ENCODE assay signal across 8 cellular contexts in the genomic region with DNA sequence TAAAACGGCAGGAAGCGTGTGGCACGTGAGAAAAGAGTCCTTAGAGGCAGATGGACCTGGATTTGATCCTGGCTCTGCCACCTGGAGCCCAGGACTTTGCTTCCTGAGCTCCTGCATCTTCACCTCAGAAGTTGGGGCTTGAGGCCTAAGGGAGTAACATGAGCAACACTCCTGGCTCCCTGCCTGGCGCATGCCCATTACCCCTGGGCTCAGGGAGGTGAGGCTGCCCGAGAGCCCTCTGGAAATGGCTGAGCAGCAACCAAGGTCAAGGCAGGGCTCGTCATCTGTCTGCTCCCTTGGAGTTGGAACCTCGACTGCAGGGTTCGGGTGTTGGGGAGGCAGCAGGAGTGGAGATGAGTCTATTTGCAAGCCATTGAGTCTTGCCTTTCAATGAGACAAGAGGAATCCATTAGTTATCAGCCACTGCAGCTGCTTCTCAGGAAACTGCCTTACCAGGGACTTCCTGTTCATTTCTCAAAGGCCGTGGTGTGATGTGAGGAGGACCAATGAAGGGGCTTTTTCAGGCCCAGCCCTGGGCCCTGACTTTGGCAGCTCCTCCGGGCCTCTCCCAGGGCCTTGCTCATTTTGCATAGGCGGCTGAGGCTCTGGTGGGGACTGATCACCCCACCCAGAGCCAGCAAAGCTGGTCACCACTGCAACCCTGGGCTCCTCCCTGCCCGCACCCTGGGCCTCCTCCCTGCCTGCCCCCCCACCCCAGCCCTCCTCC. TPM values are rescaled to one million over a fixed set of nuclear protein-coding genes. Genes with fewer than 3 reads are reported as not detected.
DNase-seq lines count a peak whose midpoint lies in the region; ATAC-seq and TF ChIP-seq lines count a peak whose summit lies in the region.

No MANE protein-coding gene starts in this region.

- in situ Hi-C loops in GM18951 (cut with MboI; ENCODE audit: low sequenced_read_pairs, unreplicated experiment), result no loop called here

- H3K27me3 ChIP-seq in CD4-positive, CD25-positive, alpha-beta regulatory T cell (ENCODE audit: control insufficient read depth, insufficient read depth, low read length), result peaks cover 4% of the 10 kb centered on the region
- no peaks in the 10 kb centered on the region for H3K27me3 ChIP-seq in adipocyte (replicated peaks; ENCODE audit: control insufficient read depth, insufficient read depth, low read length)

- H3K4me3 ChIP-seq in CD4-positive, CD25-positive, alpha-beta regulatory T cell (ENCODE audit: low read depth, low read length), result no peak overlapping the region
- no peak overlapping the region for H3K4me3 ChIP-seq in adipocyte (ENCODE audit: low read length)

- H3K9ac ChIP-seq in adipocyte (ENCODE audit: low read length), result peak overlapping the region; percentile 71

- no peaks in the 10 kb centered on the region for H3K36me3 ChIP-seq in CD4-positive, CD25-positive, alpha-beta regulatory T cell (ENCODE audit: control insufficient read depth, insufficient read depth, low read length)
- peaks cover 45% of the 10 kb centered on the region for H3K36me3 ChIP-seq in adipocyte (ENCODE audit: control insufficient read depth, insufficient read depth, low read length, severe bottlenecking)

- H3K27ac ChIP-seq in CD4-positive, CD25-positive, alpha-beta regulatory T cell (ENCODE audit: insufficient read depth, low read length, poor library complexity, severe bottlenecking), result peak overlapping the region; percentile 10

- peaks cover 0 to 20% (median 4%) of the 10 kb centered on the region in 4 donors for H3K4me1 Mint-ChIP-seq in CD4-positive, CD25-positive, alpha-beta regulatory T cell

- no peaks in the 10 kb centered on the region for H3K9me3 Mint-ChIP-seq in CD4-positive, CD25-positive, alpha-beta regulatory T cell

- peaks cover 30% of the 10 kb centered on the region for H3K27me3 Mint-ChIP-seq in CD4-positive, CD25-positive, alpha-beta regulatory T cell

- no peaks in the 10 kb centered on the region for H3K36me3 Mint-ChIP-seq in CD4-positive, CD25-positive, alpha-beta regulatory T cell

- H3K9me3 ChIP-seq in CD4-positive, CD25-positive, alpha-beta regulatory T cell (ENCODE audit: control insufficient read depth in 2 of 2, low read length in 2 of 2), result no peaks in the 10 kb centered on the region
- no peaks in the 10 kb centered on the region for H3K9me3 ChIP-seq in adipocyte (ENCODE audit: control insufficient read depth, low read length)

- peak; percentile 68 to 80 for ATAC-seq in CD4-positive, CD25-positive, alpha-beta regulatory T cell (ENCODE audit: low read depth in 2 of 2)
- ATAC-seq in HG03095 (IDR thresholded peaks at IDR 0.05; ENCODE audit: unreplicated experiment), result peak; percentile 92

- H3K4me3 Mint-ChIP-seq in CD4-positive, CD25-positive, alpha-beta regulatory T cell, result peak overlapping the region in 1 of 4 donors; percentile 50

- peak overlapping the region in 2 of 3 donors; percentile 15 to 20 for H3K27ac Mint-ChIP-seq in CD4-positive, CD25-positive, alpha-beta regulatory T cell

- peak in 2 of 3 donors; percentile 21 to 89 for DNase-seq in CD4-positive, CD25-positive, alpha-beta regulatory T cell
- peak; percentile 89 for DNase-seq in NOMO-1 treated with DMSO at 0.1 percent for 48 hours (lab: John Stamatoyannopoulos, UW; ENCODE audit: unreplicated experiment)
- DNase-seq in adipocyte (ENCODE audit: low read depth), result peak; percentile 65
- DNase-seq in iPS DF 19.7 (ENCODE audit: low read depth, low spot score), result peak; percentile 73
- peak; percentile 9 to 28 for DNase-seq in stimulated activated CD4-positive, alpha-beta T cell treated with anti-CD3 and anti-CD28 coated beads, Interleukin-4, amount 100 ng/mL, for 4 hours
- no peak for DNase-seq in cerebellar nuclear complex (lab: John Stamatoyannopoulos, UW)

- TF ChIP-seq POLR2A in GM18951 (IDR thresholded peaks at IDR 0.05; ENCODE audit: extremely low read depth, insufficient read depth, insufficient read length), result peak; percentile 73

- H3K4me1 ChIP-seq in CD4-positive, CD25-positive, alpha-beta regulatory T cell (ENCODE audit: control insufficient read depth, insufficient read depth, low read length, poor library complexity, severe bottlenecking), result peaks cover 13% of the 10 kb centered on the region
- peaks cover 45% of the 10 kb centered on the region for H3K4me1 ChIP-seq in adipocyte (ENCODE audit: control insufficient read depth, insufficient read depth, low read length)

RNA-seq across cellular contexts. Expression of a gene that starts 6.3 kb away (rescaled TPM):
- 19.7 TPM for total RNA-seq in CD4-positive, CD25-positive, alpha-beta regulatory T cell
- 10 to 100 TPM in 1 of 4 donors, under 1 TPM in 2, not detected in 1; 0.23 to 13.6 (median 0.65) TPM for polyA plus RNA-seq in CD4-positive, CD25-positive, alpha-beta regulatory T cell

RNA-seq across cellular contexts. Expression of a gene that starts 17.6 kb away (rescaled TPM):
- 9.1 TPM for total RNA-seq in CD4-positive, CD25-positive, alpha-beta regulatory T cell
- polyA plus RNA-seq in CD4-positive, CD25-positive, alpha-beta regulatory T cell, result 1 to 10 TPM in 1 of 4 donors, under 1 TPM in 1, not detected in 2; 0.35 to 3.1 TPM

RNA-seq across cellular contexts. Expression of a gene that starts 41.7 kb away (rescaled TPM):
- total RNA-seq in CD4-positive, CD25-positive, alpha-beta regulatory T cell, result 13.2 TPM
- polyA plus RNA-seq in CD4-positive, CD25-positive, alpha-beta regulatory T cell, result 10 to 100 TPM; 19.4 to 24.5 (median 22.2) TPM

RNA-seq across cellular contexts. Expression of a gene that starts 42.0 kb away (rescaled TPM):
- 71.7 TPM for total RNA-seq in CD4-positive, CD25-positive, alpha-beta regulatory T cell
- polyA plus RNA-seq in CD4-positive, CD25-positive, alpha-beta regulatory T cell, result 100 to 1,000 TPM; 207 to 283 (median 238) TPM

RNA-seq across cellular contexts. Expression of a gene that starts 56.9 kb away (rescaled TPM):
- 15.8 TPM for total RNA-seq in CD4-positive, CD25-positive, alpha-beta regulatory T cell
- 1 to 10 TPM in 3 of 4 donors, under 1 TPM in 1; 0.87 to 2.1 (median 1.3) TPM for polyA plus RNA-seq in CD4-positive, CD25-positive, alpha-beta regulatory T cell

Comparison
In these comparisons a context has a peak if more than half of its experiments do, and no peak if none do; other contexts are left out.
1. DNase-seq: peak in CD4-positive, CD25-positive, alpha-beta regulatory T cell (2 of 3), NOMO-1 treated with DMSO at 0.1 percent for 48 hours (single experiment), adipocyte (single experiment), iPS DF 19.7 (single experiment) and stimulated activated CD4-positive, alpha-beta T cell treated with anti-CD3 and anti-CD28 coated beads, Interleukin-4, amount 100 ng/mL, for 4 hours (2 of 2); none in cerebellar nuclear complex (0 of 2).